In genomic region chr20:31739550-31739863, GRCh38 we compare ENCODE assay signal across 8 cellular contexts. TPM values are rescaled to one million over a fixed set of nuclear protein-coding genes. Genes with fewer than 3 reads are reported as not detected.
DNase-seq lines count a peak whose midpoint lies in the region; ATAC-seq, FAIRE-seq and TF ChIP-seq lines count a peak whose summit lies in the region.

No MANE protein-coding gene starts in this region.

- no peaks in the 10 kb centered on the region for H3K9me2 ChIP-seq in OCI-LY1 (ENCODE audit: low read depth, low read length)

- peak overlapping the region; percentile 90 for H3K9ac ChIP-seq in OCI-LY1 (ENCODE audit: low read length)

- H3K27ac ChIP-seq in OCI-LY1 (ENCODE audit: low read depth, low read length, poor library complexity, severe bottlenecking) (peak overlapping the region; percentile 72), small intestine (ENCODE audit: low read depth in 1 of 2, low read length in 1 of 2) (peak overlapping the region; percentile 37 to 60)

- TF ChIP-seq CTCF in OCI-LY1 (IDR thresholded peaks at IDR 0.05; ENCODE audit: low read length) = no peak; the same call in 1 of the 2 replicates
- no peak for TF ChIP-seq CTCF in fibroblast of villous mesenchyme (IDR thresholded peaks at IDR 0.05; ENCODE audit: insufficient read depth, low read depth, low read length)

- no peaks in the 10 kb centered on the region for H4K20me1 ChIP-seq in OCI-LY1 (ENCODE audit: insufficient read depth, low read length)

- H3K4me2 ChIP-seq in OCI-LY1 (ENCODE audit: low read length) = peak overlapping the region; percentile 99

- peak; percentile 7 for ATAC-seq in GM19324 (IDR thresholded peaks at IDR 0.05; ENCODE audit: low FRiP score, unreplicated experiment)
- no peak for ATAC-seq in HG03565 (IDR thresholded peaks at IDR 0.05; ENCODE audit: unreplicated experiment)

- H3K27me3 ChIP-seq in OCI-LY1 (ENCODE audit: insufficient read depth, low read length) (no peaks in the 10 kb centered on the region), small intestine (ENCODE audit: control insufficient read depth in 2 of 2, insufficient read depth in 2 of 2, low read length in 2 of 2) (no peaks in the 10 kb centered on the region)

- no peaks in the 10 kb centered on the region for H3F3A ChIP-seq in OCI-LY1 (ENCODE audit: insufficient read depth, low read length)

- H3K36me3 ChIP-seq in OCI-LY1 (ENCODE audit: insufficient read depth, low read length) (peaks cover 23% of the 10 kb centered on the region), small intestine (ENCODE audit: control insufficient read depth in 2 of 2, insufficient read depth in 2 of 2, low read length in 2 of 2) (no peaks in the 10 kb centered on the region)

- 0% methylated on average over 11 of the region's 11 CpGs for WGBS in small intestine, 3 donors

- peaks cover 29% of the 10 kb centered on the region for H3K4me1 ChIP-seq in OCI-LY1 (ENCODE audit: insufficient read depth, low read length, severe bottlenecking)
- H3K4me1 ChIP-seq in small intestine (ENCODE audit: control insufficient read depth in 2 of 2, insufficient read depth in 1 of 2, low read depth in 1 of 2, low read length in 1 of 2) = peaks cover 0 to 3% of the 10 kb centered on the region in 2 donors

- no peak for DNase-seq in fibroblast of villous mesenchyme (ENCODE audit: low read depth)
- no peak for DNase-seq in small intestine
- DNase-seq in 8988T = no peak
- DNase-seq in GM03348 (ENCODE audit: low spot score) = no peak
- no peak for DNase-seq in RCC 7860 (ENCODE audit: low spot score)

- H3K4me3 ChIP-seq in OCI-LY1 (ENCODE audit: low read depth, low read length, poor library complexity, severe bottlenecking) = peak overlapping the region; percentile 85
- H3K4me3 ChIP-seq in fibroblast of villous mesenchyme (ENCODE audit: low read depth, low read length) = peak overlapping the region; percentile 98
- H3K4me3 ChIP-seq in small intestine (ENCODE audit: low read depth in 1 of 2, low read length in 2 of 2) = peak overlapping the region; percentile 56 to 61

- no peaks in the 10 kb centered on the region for H3K9me3 ChIP-seq in OCI-LY1 (ENCODE audit: low read length)
- no peaks in the 10 kb centered on the region for H3K9me3 ChIP-seq in small intestine (ENCODE audit: control insufficient read depth, low read depth)

- FAIRE-seq in small intestine (lab: Jason Lieb, UNC) (no peak), RCC 7860 (lab: Jason Lieb, UNC) (no peak)

- peaks cover 46% of the 10 kb centered on the region for H3K79me2 ChIP-seq in OCI-LY1 (ENCODE audit: insufficient read depth, low read length)

- H2AFZ ChIP-seq in OCI-LY1 (ENCODE audit: low read length) = no peak overlapping the region

RNA-seq across cellular contexts. Expression of gene TPX2, which starts 0.4 kb away (rescaled TPM):
- 35.4 and 62.2 TPM in 2 replicates for total RNA-seq in fibroblast of villous mesenchyme
- polyA plus RNA-seq in small intestine = 10 to 100 TPM in 1 of 3 donors, 1 to 10 TPM in 1, under 1 TPM in 1; 0.81 to 27.8 (median 2.5) TPM

RNA-seq across cellular contexts. Expression of gene BCL2L1, which starts 16.8 kb away (rescaled TPM):
- 82.8 and 113 TPM in 2 replicates for total RNA-seq in fibroblast of villous mesenchyme
- 100 to 1,000 TPM in 1 of 3 donors, 10 to 100 TPM in 2; 79.7 to 160 (median 92.8) TPM for polyA plus RNA-seq in small intestine
